ENCODE assay signal across 1 cellular context in genomic region chr7:64639267-64640001, GRCh38.
TF ChIP-seq lines count a peak whose summit lies in the region.

No MANE protein-coding gene starts in this region.

TF ChIP-seq in GM12878, 131 proteins besides CTCF, POLR2A, EP300 and RAD21:
- TF ChIP-seq MYC (IDR thresholded peaks at IDR 0.05; ENCODE audit: insufficient read depth, insufficient read length, insufficient replicate concordance, low read length, severe bottlenecking), result no peak
- TF ChIP-seq CEBPB (IDR thresholded peaks at IDR 0.05; ENCODE audit: borderline replicate concordance in 1 of 2, low read depth in 2 of 2, low read length in 2 of 2), result no peak
- no peak for TF ChIP-seq STAT3 (IDR thresholded peaks at IDR 0.05; ENCODE audit: low read depth, low read length)
- TF ChIP-seq SREBF1 (IDR thresholded peaks at IDR 0.05; ENCODE audit: low read length), result no peak
- no peak for TF ChIP-seq MTA3 (IDR thresholded peaks at IDR 0.05; ENCODE audit: borderline replicate concordance, low read length)
- no peak for TF ChIP-seq E4F1 (IDR thresholded peaks at IDR 0.05; ENCODE audit: borderline replicate concordance, partially characterized antibody)
- no peak for TF ChIP-seq SMAD1 (IDR thresholded peaks at IDR 0.05; ENCODE audit: low read depth, partially characterized antibody)
- no peak for TF ChIP-seq SUZ12 (IDR thresholded peaks at IDR 0.05; ENCODE audit: unreplicated experiment)
- no peak for TF ChIP-seq EZH2 (IDR thresholded peaks at IDR 0.05; ENCODE audit: borderline replicate concordance, control insufficient read depth, low read depth, low read length)
- no peak for TF ChIP-seq BHLHE40 (IDR thresholded peaks at IDR 0.05; ENCODE audit: borderline replicate concordance in 1 of 2, low read depth in 2 of 2, low read length in 1 of 2)
- TF ChIP-seq E2F8 (IDR thresholded peaks at IDR 0.05; ENCODE audit: low read depth, partially characterized antibody), result no peak
- TF ChIP-seq PAX8 (IDR thresholded peaks at IDR 0.05), result no peak
- no peak for TF ChIP-seq CHD4 (IDR thresholded peaks at IDR 0.05)
- TF ChIP-seq ZNF207 (IDR thresholded peaks at IDR 0.05; ENCODE audit: borderline replicate concordance), result no peak
- TF ChIP-seq NRF1 (conservative IDR thresholded peaks at IDR 0.05; ENCODE audit: low read depth, low read length), result no peak
- no peak for TF ChIP-seq NFIC (IDR thresholded peaks at IDR 0.05; ENCODE audit: low read depth, low read length)
- TF ChIP-seq NFXL1 (IDR thresholded peaks at IDR 0.05; ENCODE audit: borderline replicate concordance), result no peak
- no peak for TF ChIP-seq SMAD5 (IDR thresholded peaks at IDR 0.05; ENCODE audit: low read depth)
- TF ChIP-seq BCL11A (IDR thresholded peaks at IDR 0.05; ENCODE audit: low read depth, low read length), result no peak
